ENCODE assay signal across 17 cellular contexts in genomic region chr2:184162426-184162825, GRCh38.
DNase-seq lines count a peak whose midpoint lies in the region; TF ChIP-seq lines count a peak whose summit lies in the region.
"Had no signal": no experiment of that assay in that cellular context is flagged by ENCODE, and none has a peak within 500 bp of the region (broad histone marks: within the 10 kb centered on the region; RNA-seq: fewer than 3 reads in every experiment).

No MANE protein-coding gene starts in this region.

- H3K4me1 Mint-ChIP-seq in H9: no peaks in the 10 kb centered on the region
- H3K4me1 Mint-ChIP-seq in glutamatergic neuron (ENCODE audit: low read depth, unreplicated experiment): no peaks in the 10 kb centered on the region
- no peaks in the 10 kb centered on the region for H3K4me1 Mint-ChIP-seq in neural crest cell
- H3K4me1 Mint-ChIP-seq: B cell had no signal

- no peaks in the 10 kb centered on the region for H3K9me2 ChIP-seq in PC-9 (ENCODE audit: insufficient read depth)
- H3K9me2 ChIP-seq in MM.1S (replicated peaks; ENCODE audit: insufficient read depth, low read length): no peaks in the 10 kb centered on the region

- H3K4me2 ChIP-seq in H9 (ENCODE audit: insufficient read depth, insufficient read length, low read length): no peak overlapping the region
- H3K4me2 ChIP-seq in PC-9: no peak overlapping the region
- no peak overlapping the region for H3K4me2 ChIP-seq in MM.1S (ENCODE audit: low read depth, low read length)
- H3K4me2 ChIP-seq: BLaER1 treated with 17β-estradiol and CSF1 and Interleukin-3, amounts not matched to agents 10 nM and 100 nM had no signal

- H4K20me1 ChIP-seq in H9 (ENCODE audit: control insufficient read depth, insufficient read depth, insufficient read length) (no peaks in the 10 kb centered on the region), PC-9 (ENCODE audit: insufficient read depth) (no peaks in the 10 kb centered on the region), MM.1S (ENCODE audit: insufficient read depth, low read length) (no peaks in the 10 kb centered on the region)
- H4K20me1 ChIP-seq: BLaER1 treated with 17β-estradiol and CSF1 and Interleukin-3, amounts not matched to agents 10 nM and 100 nM had no signal

- H3K4ac ChIP-seq in H9 (ENCODE audit: low read depth, low read length): no peak overlapping the region

- WGBS in H9 (ENCODE audit: extremely low coverage, insufficient read length, low lambda C conversion rate): no CpG with 5 or more reads among the region's 2 CpGs

- no peak overlapping the region for H4K91ac ChIP-seq in H9 (ENCODE audit: insufficient read length, low read depth, low read length)

- no peaks in the 10 kb centered on the region for H3F3A ChIP-seq in PC-9 (ENCODE audit: insufficient read depth, low read depth)
- H3F3A ChIP-seq in MM.1S (ENCODE audit: insufficient read depth, low read length): no peaks in the 10 kb centered on the region

- H4K5ac ChIP-seq in H9 (ENCODE audit: insufficient read length, low read depth, low read length): no peak overlapping the region

- H3K36me3 ChIP-seq in PC-9 (ENCODE audit: low read depth) (no peaks in the 10 kb centered on the region), MM.1S (replicated peaks; ENCODE audit: insufficient read depth, low read length) (no peaks in the 10 kb centered on the region)
- H3K36me3 ChIP-seq: BLaER1 treated with 17β-estradiol and CSF1 and Interleukin-3, amounts not matched to agents 10 nM and 100 nM had no signal

- intact Hi-C loops in PC-9 (cut with micrococcal nuclease; ENCODE audit: unreplicated experiment): no loop called here

- no peaks in the 10 kb centered on the region for H3K23me2 ChIP-seq in H9 (ENCODE audit: insufficient read length, low read depth, low read length, poor library complexity, severe bottlenecking)

- H2BK5ac ChIP-seq in H9 (ENCODE audit: insufficient read length, low read length): no peak overlapping the region

- no peak overlapping the region for H3K4me3 Mint-ChIP-seq in H9
- no peak overlapping the region for H3K4me3 Mint-ChIP-seq in glutamatergic neuron (ENCODE audit: unreplicated experiment)
- H3K4me3 Mint-ChIP-seq in neural crest cell: no peak overlapping the region
- H3K4me3 Mint-ChIP-seq: B cell; CD8-positive, alpha-beta T cell had no signal

- H3T11ph ChIP-seq in H9 (ENCODE audit: low read length): no peak overlapping the region

- no peaks in the 10 kb centered on the region for H3K4me1 ChIP-seq in H9 (ENCODE audit: insufficient read depth, low read length)
- no peaks in the 10 kb centered on the region for H3K4me1 ChIP-seq in PC-9 (replicated peaks; ENCODE audit: insufficient read depth)
- no peaks in the 10 kb centered on the region for H3K4me1 ChIP-seq in MM.1S (ENCODE audit: low read length)

- H3K23ac ChIP-seq in H9 (ENCODE audit: insufficient read length, low read depth, low read length): no peak overlapping the region

- H3K14ac ChIP-seq in H9 (ENCODE audit: insufficient read depth, low read length): no peak overlapping the region

- H2BK120ac ChIP-seq in H9 (ENCODE audit: low read depth, low read length, poor library complexity, severe bottlenecking): no peak overlapping the region

- H3K9me3 Mint-ChIP-seq in H9 (no peaks in the 10 kb centered on the region), glutamatergic neuron (ENCODE audit: unreplicated experiment) (no peaks in the 10 kb centered on the region), neural crest cell (peaks cover 4% of the 10 kb centered on the region)

- no peaks in the 10 kb centered on the region for H3K27me3 Mint-ChIP-seq in H9 (ENCODE audit: low read depth)
- H3K27me3 Mint-ChIP-seq in glutamatergic neuron (ENCODE audit: unreplicated experiment): peaks cover 2% of the 10 kb centered on the region
- no peaks in the 10 kb centered on the region for H3K27me3 Mint-ChIP-seq in neural crest cell (ENCODE audit: low read depth)
- H3K27me3 Mint-ChIP-seq: B cell had no signal

- H3K27me3 ChIP-seq in H9 (ENCODE audit: insufficient read depth, low read length) (no peaks in the 10 kb centered on the region), PC-9 (ENCODE audit: insufficient read depth, low read depth) (no peaks in the 10 kb centered on the region), MM.1S (replicated peaks; ENCODE audit: insufficient read depth, low read length) (no peaks in the 10 kb centered on the region)
- H3K27me3 ChIP-seq: BLaER1 treated with 17β-estradiol and CSF1 and Interleukin-3, amounts not matched to agents 10 nM and 100 nM had no signal

- no peak overlapping the region for H3K18ac ChIP-seq in H9 (ENCODE audit: insufficient read length, low read depth, low read length)

- no peak overlapping the region for H2AK5ac ChIP-seq in H9 (ENCODE audit: insufficient read length, low read length)

- H3K4me3 ChIP-seq in PC-9 (no peak overlapping the region), MM.1S (ENCODE audit: low read length) (no peak overlapping the region)
- H3K4me3 ChIP-seq: BLaER1 treated with 17β-estradiol and CSF1 and Interleukin-3, amounts not matched to agents 10 nM and 100 nM had no signal

- no peak for DNase-seq in H9
- no peak for DNase-seq in PC-9
- no peak for DNase-seq in glutamatergic neuron
- DNase-seq in neural crest cell (ENCODE audit: low read depth, low spot score): no peak
- DNase-seq in MM.1S: no peak
- DNase-seq in NCI-H69 (lab: John Stamatoyannopoulos, UW): no peak
- DNase-seq in activated effector memory CD4-positive, alpha-beta T cell treated with anti-CD3 and anti-CD28 coated beads, Interleukin-2, amount 50 U/mL, for 16 hours: no peak
- no peak for DNase-seq in NCI-H2081 (lab: John Stamatoyannopoulos, UW)
- DNase-seq: 8988T; Calu3; CD8-positive, alpha-beta T cell; DMS79 treated with DMSO at 0.1 percent for 48 hours; GF-D8; GOT3; H7 had no signal

- H3K36me3 Mint-ChIP-seq in H9 (ENCODE audit: insufficient read depth in 1 of 3, low read depth in 3 of 3) (no peaks in the 10 kb centered on the region; a peak in 1 of 7 replicates), glutamatergic neuron (ENCODE audit: unreplicated experiment) (no peaks in the 10 kb centered on the region), neural crest cell (ENCODE audit: low read depth) (no peaks in the 10 kb centered on the region)
- H3K36me3 Mint-ChIP-seq: CD8-positive, alpha-beta T cell had no signal

- H3K27ac Mint-ChIP-seq in H9 (no peak overlapping the region), glutamatergic neuron (ENCODE audit: unreplicated experiment) (no peak overlapping the region), neural crest cell (ENCODE audit: unreplicated experiment) (no peak overlapping the region)
- H3K27ac Mint-ChIP-seq: B cell; CD8-positive, alpha-beta T cell had no signal

- H3K27ac ChIP-seq in H9 (ENCODE audit: insufficient read length, low read depth, low read length) (no peak overlapping the region), PC-9 (no peak overlapping the region), MM.1S (ENCODE audit: low read length) (no peak overlapping the region)
- H3K27ac ChIP-seq: BLaER1 treated with 17β-estradiol and CSF1 and Interleukin-3, amounts not matched to agents 10 nM and 100 nM had no signal

- no peak overlapping the region for H2BK12ac ChIP-seq in H9 (ENCODE audit: insufficient read length, low read depth, low read length)

- H3K56ac ChIP-seq in H9 (ENCODE audit: insufficient read length, low read depth, low read length): no peak overlapping the region

- TF ChIP-seq CTCF in H9 (conservative IDR thresholded peaks at IDR 0.05) (0 out of 3 replicates have a peak, but pooled peaks have one; percentile 14), PC-9 (conservative IDR thresholded peaks at IDR 0.05) (peak; percentile 31; the same call in 1 of the 2 replicates), glutamatergic neuron (IDR thresholded peaks at IDR 0.05; ENCODE audit: partially characterized antibody, unreplicated experiment) (peak; percentile 72), neural crest cell (conservative IDR thresholded peaks at IDR 0.05) (peak; percentile 48), MM.1S (IDR thresholded peaks at IDR 0.05; ENCODE audit: low read length) (no peak)

- H3K79me2 ChIP-seq in H9 (ENCODE audit: insufficient read depth, low read length): no peaks in the 10 kb centered on the region
- no peaks in the 10 kb centered on the region for H3K79me2 ChIP-seq in PC-9 (ENCODE audit: low read depth)
- H3K79me2 ChIP-seq in MM.1S (ENCODE audit: low read length): no peaks in the 10 kb centered on the region

- no peak overlapping the region for H4K8ac ChIP-seq in H9 (replicated peaks; ENCODE audit: insufficient read length, low read depth, low read length)

- CTCF ChIA-PET in PC-9 (lab: Charles Lee): no interaction called here

- H2BK15ac ChIP-seq in H9 (ENCODE audit: low read depth, low read length): no peak overlapping the region

- no peaks in the 10 kb centered on the region for H3K9me3 ChIP-seq in H9 (ENCODE audit: control insufficient read depth, low read depth, low read length)
- no peaks in the 10 kb centered on the region for H3K9me3 ChIP-seq in PC-9 (ENCODE audit: insufficient read depth, low read depth)
- no peaks in the 10 kb centered on the region for H3K9me3 ChIP-seq in MM.1S (replicated peaks; ENCODE audit: insufficient read depth, low read length)
- H3K9me3 ChIP-seq: BLaER1 treated with 17β-estradiol and CSF1 and Interleukin-3, amounts not matched to agents 10 nM and 100 nM had no signal

- no peaks in the 10 kb centered on the region for H3K79me1 ChIP-seq in H9 (ENCODE audit: insufficient read depth, low read depth, low read length, poor library complexity, severe bottlenecking)

- BruUV-seq in PC-9 (replicated peaks; lab: Mats Ljungman, UMichigan): no TSS peak

- POLR2A ChIA-PET in PC-9 (lab: Charles Lee; ENCODE audit: unreplicated experiment): no interaction called here

- H3K9ac ChIP-seq in H9 (ENCODE audit: extremely low read depth, insufficient read length, low read length) (no peak overlapping the region), MM.1S (ENCODE audit: low read length) (no peak overlapping the region)
- H3K9ac ChIP-seq: BLaER1 treated with 17β-estradiol and CSF1 and Interleukin-3, amounts not matched to agents 10 nM and 100 nM had no signal

- H2BK20ac ChIP-seq in H9 (ENCODE audit: low read depth, low read length, poor library complexity, severe bottlenecking): no peak overlapping the region

- H2AFZ ChIP-seq in H9 (ENCODE audit: low read length) (no peak overlapping the region), PC-9 (no peak overlapping the region), MM.1S (ENCODE audit: low read length) (no peak overlapping the region)
